In genomic region chr18:25604909-25605247, GRCh38 we compare ENCODE assay signal across 14 cellular contexts.
DNase-seq lines count a peak whose midpoint lies in the region; ATAC-seq and TF ChIP-seq lines count a peak whose summit lies in the region.
"Had no signal": no experiment of that assay in that cellular context is flagged by ENCODE, and none has a peak within 500 bp of the region (broad histone marks: within the 10 kb centered on the region; RNA-seq: fewer than 3 reads in every experiment).

No MANE protein-coding gene starts in this region.

- H3K27me3 Mint-ChIP-seq in endodermal cell (ENCODE audit: insufficient read depth) (no peaks in the 10 kb centered on the region), neural crest cell (ENCODE audit: low read depth) (no peaks in the 10 kb centered on the region), progenitor cell of endocrine pancreas (no peaks in the 10 kb centered on the region)

- no peak overlapping the region for H3K27ac Mint-ChIP-seq in endodermal cell
- peak overlapping the region; percentile 46 for H3K27ac Mint-ChIP-seq in neural crest cell (ENCODE audit: unreplicated experiment)
- H3K27ac Mint-ChIP-seq in progenitor cell of endocrine pancreas, result no peak overlapping the region
- H3K27ac Mint-ChIP-seq: B cell; CD4-positive, alpha-beta T cell had no signal

- H3K9ac ChIP-seq in endodermal cell (ENCODE audit: extremely low read depth, low read length, poor library complexity, severe bottlenecking), result no peak overlapping the region
- H3K9ac ChIP-seq: GM23248 had no signal

- H3K27me3 ChIP-seq in endodermal cell (ENCODE audit: control insufficient read depth, insufficient read depth, low read length, poor library complexity, severe bottlenecking) (no peaks in the 10 kb centered on the region), aorta (ENCODE audit: control insufficient read depth in 1 of 2, insufficient read depth in 2 of 2, low read length in 1 of 2) (no peaks in the 10 kb centered on the region)

- TF ChIP-seq CTCF in endodermal cell (conservative IDR thresholded peaks at IDR 0.05), result peak; percentile 33
- TF ChIP-seq CTCF in neural crest cell (conservative IDR thresholded peaks at IDR 0.05), result no peak
- peak; percentile 8 for TF ChIP-seq CTCF in progenitor cell of endocrine pancreas (IDR thresholded peaks at IDR 0.05; ENCODE audit: unreplicated experiment)

- H3K9me3 ChIP-seq in endodermal cell (ENCODE audit: control insufficient read depth, low read length), result no peaks in the 10 kb centered on the region
- no peaks in the 10 kb centered on the region for H3K9me3 ChIP-seq in aorta (ENCODE audit: control insufficient read depth, low read length)

- H3K4me1 ChIP-seq in endodermal cell (ENCODE audit: control insufficient read depth, insufficient read depth, low read length) (no peaks in the 10 kb centered on the region), aorta (ENCODE audit: control insufficient read depth in 1 of 2, insufficient read depth in 2 of 2, low read length in 2 of 2) (no peaks in the 10 kb centered on the region)

- ATAC-seq in aorta (ENCODE audit: low FRiP score), result peak; percentile 53

- no peaks in the 10 kb centered on the region for H3K36me3 ChIP-seq in endodermal cell (ENCODE audit: control insufficient read depth, insufficient read depth, low read length)
- H3K36me3 ChIP-seq in aorta (ENCODE audit: control insufficient read depth in 1 of 2, insufficient read depth in 2 of 2, low read length in 1 of 2), result no peaks in the 10 kb centered on the region

- 92 to 97% methylated on average over 5 to 10 of the region's 10 CpGs for WGBS in endodermal cell (ENCODE audit: insufficient coverage in 1 of 2, insufficient read length in 1 of 2), 2 experiments
- 86 to 87% methylated on average over 10 of the region's 10 CpGs for WGBS in aorta, 2 donors

- H3K36me3 Mint-ChIP-seq in endodermal cell (ENCODE audit: low read depth) (no peaks in the 10 kb centered on the region), neural crest cell (ENCODE audit: low read depth) (peaks cover 9% of the 10 kb centered on the region), progenitor cell of endocrine pancreas (ENCODE audit: insufficient read depth) (no peaks in the 10 kb centered on the region)

- no peak overlapping the region for H3K4me3 ChIP-seq in endodermal cell (ENCODE audit: low read length)
- H3K4me3 ChIP-seq in aorta (ENCODE audit: low read length in 2 of 2), result no peak overlapping the region
- H3K4me3 ChIP-seq: GM23248 had no signal

- H3K27ac ChIP-seq in endodermal cell (ENCODE audit: low read depth, low read length), result peak overlapping the region; percentile 55
- H3K27ac ChIP-seq in aorta (ENCODE audit: low read depth in 1 of 2, low read length in 2 of 2), result no peak overlapping the region
- H3K27ac ChIP-seq: GM23248 had no signal

- peaks cover 4% of the 10 kb centered on the region for H3K9me3 Mint-ChIP-seq in endodermal cell
- peaks cover 8% of the 10 kb centered on the region for H3K9me3 Mint-ChIP-seq in neural crest cell
- peaks cover 6% of the 10 kb centered on the region for H3K9me3 Mint-ChIP-seq in progenitor cell of endocrine pancreas (ENCODE audit: low read depth)
- H3K9me3 Mint-ChIP-seq: H9 had no signal

- DNase-seq in endodermal cell (no peak), neural crest cell (ENCODE audit: low read depth, low spot score) (no peak), progenitor cell of endocrine pancreas (ENCODE audit: low spot score, unreplicated experiment) (no peak), aorta (no peak), middle frontal gyrus (ENCODE audit: extremely low spot score, low spot score) (no peak), hippocampal formation (lab: John Stamatoyannopoulos, UW) (no peak), hepatic stellate cell (ENCODE audit: low spot score) (no peak)
- DNase-seq: C1 segment of cervical spinal cord; Calu3; CD4-positive, alpha-beta T cell; DMS 273 treated with DMSO at 0.1 percent for 48 hours; GM23248; H9 had no signal

- H3K4me1 Mint-ChIP-seq in endodermal cell (peaks cover 9% of the 10 kb centered on the region), neural crest cell (peaks cover 12% of the 10 kb centered on the region), progenitor cell of endocrine pancreas (ENCODE audit: low read depth) (peaks cover 37% of the 10 kb centered on the region)
- H3K4me1 Mint-ChIP-seq: B cell had no signal

- intact Hi-C loops in aorta (cut with DNase I), result no loop called here

- H3K4me3 Mint-ChIP-seq in endodermal cell (no peak overlapping the region), neural crest cell (no peak overlapping the region), progenitor cell of endocrine pancreas (ENCODE audit: low read depth) (no peak overlapping the region)
- H3K4me3 Mint-ChIP-seq: B cell; CD4-positive, alpha-beta T cell; H9 had no signal
